ENCODE assay signal across 1 cellular context in the genomic region with DNA sequence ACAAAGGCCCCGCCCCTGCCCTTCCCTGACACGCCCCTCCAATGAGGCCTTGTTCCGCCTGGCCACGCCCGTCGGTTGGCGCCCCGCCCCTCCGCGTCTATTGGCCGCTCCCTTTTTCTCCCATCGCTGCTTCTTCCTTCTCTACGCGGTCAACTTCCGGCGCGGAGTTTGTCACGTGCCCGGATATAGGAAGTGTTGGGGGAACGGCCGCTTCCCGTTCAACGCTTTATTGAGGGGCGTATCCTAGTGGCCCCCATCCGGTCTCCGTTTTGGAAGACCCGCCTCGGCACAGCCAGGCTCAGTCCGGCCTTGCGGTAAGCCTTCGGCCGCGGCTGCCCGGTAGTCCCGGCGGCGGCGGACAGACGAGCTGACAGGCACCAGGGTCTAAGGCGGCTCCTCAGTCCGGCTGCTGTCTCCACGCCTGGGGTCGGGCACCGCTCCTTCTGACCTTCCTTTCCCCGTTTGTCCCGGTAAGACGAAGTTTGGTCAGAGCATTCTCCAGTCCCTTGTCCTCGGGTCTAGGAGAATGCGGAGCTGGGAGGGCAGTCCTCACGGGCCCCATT.
TF ChIP-seq lines count a peak whose summit lies in the region.

A gene with protein sequence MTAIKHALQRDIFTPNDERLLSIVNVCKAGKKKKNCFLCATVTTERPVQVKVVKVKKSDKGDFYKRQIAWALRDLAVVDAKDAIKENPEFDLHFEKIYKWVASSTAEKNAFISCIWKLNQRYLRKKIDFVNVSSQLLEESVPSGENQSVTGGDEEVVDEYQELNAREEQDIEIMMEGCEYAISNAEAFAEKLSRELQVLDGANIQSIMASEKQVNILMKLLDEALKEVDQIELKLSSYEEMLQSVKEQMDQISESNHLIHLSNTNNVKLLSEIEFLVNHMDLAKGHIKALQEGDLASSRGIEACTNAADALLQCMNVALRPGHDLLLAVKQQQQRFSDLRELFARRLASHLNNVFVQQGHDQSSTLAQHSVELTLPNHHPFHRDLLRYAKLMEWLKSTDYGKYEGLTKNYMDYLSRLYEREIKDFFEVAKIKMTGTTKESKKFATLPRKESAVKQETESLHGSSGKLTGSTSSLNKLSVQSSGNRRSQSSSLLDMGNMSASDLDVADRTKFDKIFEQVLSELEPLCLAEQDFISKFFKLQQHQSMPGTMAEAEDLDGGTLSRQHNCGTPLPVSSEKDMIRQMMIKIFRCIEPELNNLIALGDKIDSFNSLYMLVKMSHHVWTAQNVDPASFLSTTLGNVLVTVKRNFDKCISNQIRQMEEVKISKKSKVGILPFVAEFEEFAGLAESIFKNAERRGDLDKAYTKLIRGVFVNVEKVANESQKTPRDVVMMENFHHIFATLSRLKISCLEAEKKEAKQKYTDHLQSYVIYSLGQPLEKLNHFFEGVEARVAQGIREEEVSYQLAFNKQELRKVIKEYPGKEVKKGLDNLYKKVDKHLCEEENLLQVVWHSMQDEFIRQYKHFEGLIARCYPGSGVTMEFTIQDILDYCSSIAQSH (plus strand): TSS at position 165 of the 563 bp plus-strand sequence. CDS start 4,676 bp downstream, outside the sequence.

TF ChIP-seq in HEK293, 187 proteins besides CTCF, POLR2A, EP300 and RAD21 (continued from another document and continues in another):
- TF ChIP-seq, protein P1, sequence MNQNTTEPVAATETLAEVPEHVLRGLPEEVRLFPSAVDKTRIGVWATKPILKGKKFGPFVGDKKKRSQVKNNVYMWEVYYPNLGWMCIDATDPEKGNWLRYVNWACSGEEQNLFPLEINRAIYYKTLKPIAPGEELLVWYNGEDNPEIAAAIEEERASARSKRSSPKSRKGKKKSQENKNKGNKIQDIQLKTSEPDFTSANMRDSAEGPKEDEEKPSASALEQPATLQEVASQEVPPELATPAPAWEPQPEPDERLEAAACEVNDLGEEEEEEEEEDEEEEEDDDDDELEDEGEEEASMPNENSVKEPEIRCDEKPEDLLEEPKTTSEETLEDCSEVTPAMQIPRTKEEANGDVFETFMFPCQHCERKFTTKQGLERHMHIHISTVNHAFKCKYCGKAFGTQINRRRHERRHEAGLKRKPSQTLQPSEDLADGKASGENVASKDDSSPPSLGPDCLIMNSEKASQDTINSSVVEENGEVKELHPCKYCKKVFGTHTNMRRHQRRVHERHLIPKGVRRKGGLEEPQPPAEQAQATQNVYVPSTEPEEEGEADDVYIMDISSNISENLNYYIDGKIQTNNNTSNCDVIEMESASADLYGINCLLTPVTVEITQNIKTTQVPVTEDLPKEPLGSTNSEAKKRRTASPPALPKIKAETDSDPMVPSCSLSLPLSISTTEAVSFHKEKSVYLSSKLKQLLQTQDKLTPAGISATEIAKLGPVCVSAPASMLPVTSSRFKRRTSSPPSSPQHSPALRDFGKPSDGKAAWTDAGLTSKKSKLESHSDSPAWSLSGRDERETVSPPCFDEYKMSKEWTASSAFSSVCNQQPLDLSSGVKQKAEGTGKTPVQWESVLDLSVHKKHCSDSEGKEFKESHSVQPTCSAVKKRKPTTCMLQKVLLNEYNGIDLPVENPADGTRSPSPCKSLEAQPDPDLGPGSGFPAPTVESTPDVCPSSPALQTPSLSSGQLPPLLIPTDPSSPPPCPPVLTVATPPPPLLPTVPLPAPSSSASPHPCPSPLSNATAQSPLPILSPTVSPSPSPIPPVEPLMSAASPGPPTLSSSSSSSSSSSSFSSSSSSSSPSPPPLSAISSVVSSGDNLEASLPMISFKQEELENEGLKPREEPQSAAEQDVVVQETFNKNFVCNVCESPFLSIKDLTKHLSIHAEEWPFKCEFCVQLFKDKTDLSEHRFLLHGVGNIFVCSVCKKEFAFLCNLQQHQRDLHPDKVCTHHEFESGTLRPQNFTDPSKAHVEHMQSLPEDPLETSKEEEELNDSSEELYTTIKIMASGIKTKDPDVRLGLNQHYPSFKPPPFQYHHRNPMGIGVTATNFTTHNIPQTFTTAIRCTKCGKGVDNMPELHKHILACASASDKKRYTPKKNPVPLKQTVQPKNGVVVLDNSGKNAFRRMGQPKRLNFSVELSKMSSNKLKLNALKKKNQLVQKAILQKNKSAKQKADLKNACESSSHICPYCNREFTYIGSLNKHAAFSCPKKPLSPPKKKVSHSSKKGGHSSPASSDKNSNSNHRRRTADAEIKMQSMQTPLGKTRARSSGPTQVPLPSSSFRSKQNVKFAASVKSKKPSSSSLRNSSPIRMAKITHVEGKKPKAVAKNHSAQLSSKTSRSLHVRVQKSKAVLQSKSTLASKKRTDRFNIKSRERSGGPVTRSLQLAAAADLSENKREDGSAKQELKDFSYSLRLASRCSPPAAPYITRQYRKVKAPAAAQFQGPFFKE (tag by site-specific recombination; IDR thresholded peaks at IDR 0.05; ENCODE audit: borderline replicate concordance) = no peak
- TF ChIP-seq ZNF776 (tag by site-specific recombination; IDR thresholded peaks at IDR 0.05; ENCODE audit: borderline replicate concordance) (no peak), KLF8 (tag by site-specific recombination; IDR thresholded peaks at IDR 0.05) (peak; percentile 93), ZNF202 (tag by site-specific recombination; IDR thresholded peaks at IDR 0.05; ENCODE audit: borderline replicate concordance) (no peak), ZNF529 (tag by site-specific recombination; IDR thresholded peaks at IDR 0.05; ENCODE audit: insufficient replicate concordance) (no peak), ZNF837 (tag by site-specific recombination; IDR thresholded peaks at IDR 0.05) (no peak), KLF7 (tag by site-specific recombination; IDR thresholded peaks at IDR 0.05; ENCODE audit: borderline replicate concordance) (no peak), ZNF416 (tag by site-specific recombination; IDR thresholded peaks at IDR 0.05) (no peak), ZNF585B (tag by site-specific recombination; IDR thresholded peaks at IDR 0.05) (no peak), ZNF23 (tag by site-specific recombination; IDR thresholded peaks at IDR 0.05; ENCODE audit: borderline replicate concordance) (no peak), SP2 (tag by site-specific recombination; IDR thresholded peaks at IDR 0.05) (peak; percentile 94), ZNF561 (tag by site-specific recombination; IDR thresholded peaks at IDR 0.05; ENCODE audit: borderline replicate concordance) (no peak), ZNF626 (tag by site-specific recombination; IDR thresholded peaks at IDR 0.05) (no peak), ZNF843 (tag by site-specific recombination; IDR thresholded peaks at IDR 0.05) (no peak), ZNF311 (tag by site-specific recombination; IDR thresholded peaks at IDR 0.05; ENCODE audit: borderline replicate concordance) (no peak), GFI1B (tag by site-specific recombination; IDR thresholded peaks at IDR 0.05) (no peak), SCRT1 (tag by site-specific recombination; IDR thresholded peaks at IDR 0.05; ENCODE audit: borderline replicate concordance) (no peak), ZNF785 (tag by site-specific recombination; IDR thresholded peaks at IDR 0.05) (no peak), SETDB1 (IDR thresholded peaks at IDR 0.05; ENCODE audit: insufficient read length, low read length) (no peak), ZNF555 (tag by site-specific recombination; conservative IDR thresholded peaks at IDR 0.05) (no peak), ZNF266 (tag by site-specific recombination; IDR thresholded peaks at IDR 0.05; ENCODE audit: low read depth) (no peak), ZNF777 (tag by site-specific recombination; IDR thresholded peaks at IDR 0.05; ENCODE audit: borderline replicate concordance) (no peak), SP7 (tag by site-specific recombination; IDR thresholded peaks at IDR 0.05) (0 out of 2 replicates have a peak, but pooled peaks have one; percentile 17), ZNF394 (tag by site-specific recombination; IDR thresholded peaks at IDR 0.05; ENCODE audit: borderline replicate concordance) (0 out of 2 replicates have a peak, but pooled peaks have one; percentile 25), ZBTB8A (tag by site-specific recombination; IDR thresholded peaks at IDR 0.05) (no peak), PRDM1 (tag by site-specific recombination; IDR thresholded peaks at IDR 0.05) (no peak), SP3 (tag by site-specific recombination; IDR thresholded peaks at IDR 0.05) (peak; percentile 92), OSR2 (tag by site-specific recombination; IDR thresholded peaks at IDR 0.05) (no peak), ZNF768 (tag by site-specific recombination; IDR thresholded peaks at IDR 0.05) (no peak), ZNF544 (tag by site-specific recombination; IDR thresholded peaks at IDR 0.05) (no peak), ZNF830 (tag by site-specific recombination; IDR thresholded peaks at IDR 0.05; ENCODE audit: low read depth) (no peak)
- TF ChIP-seq, protein P2, sequence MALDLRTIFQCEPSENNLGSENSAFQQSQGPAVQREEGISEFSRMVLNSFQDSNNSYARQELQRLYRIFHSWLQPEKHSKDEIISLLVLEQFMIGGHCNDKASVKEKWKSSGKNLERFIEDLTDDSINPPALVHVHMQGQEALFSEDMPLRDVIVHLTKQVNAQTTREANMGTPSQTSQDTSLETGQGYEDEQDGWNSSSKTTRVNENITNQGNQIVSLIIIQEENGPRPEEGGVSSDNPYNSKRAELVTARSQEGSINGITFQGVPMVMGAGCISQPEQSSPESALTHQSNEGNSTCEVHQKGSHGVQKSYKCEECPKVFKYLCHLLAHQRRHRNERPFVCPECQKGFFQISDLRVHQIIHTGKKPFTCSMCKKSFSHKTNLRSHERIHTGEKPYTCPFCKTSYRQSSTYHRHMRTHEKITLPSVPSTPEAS (tag by site-specific recombination; IDR thresholded peaks at IDR 0.05) = no peak
- TF ChIP-seq, protein P3, sequence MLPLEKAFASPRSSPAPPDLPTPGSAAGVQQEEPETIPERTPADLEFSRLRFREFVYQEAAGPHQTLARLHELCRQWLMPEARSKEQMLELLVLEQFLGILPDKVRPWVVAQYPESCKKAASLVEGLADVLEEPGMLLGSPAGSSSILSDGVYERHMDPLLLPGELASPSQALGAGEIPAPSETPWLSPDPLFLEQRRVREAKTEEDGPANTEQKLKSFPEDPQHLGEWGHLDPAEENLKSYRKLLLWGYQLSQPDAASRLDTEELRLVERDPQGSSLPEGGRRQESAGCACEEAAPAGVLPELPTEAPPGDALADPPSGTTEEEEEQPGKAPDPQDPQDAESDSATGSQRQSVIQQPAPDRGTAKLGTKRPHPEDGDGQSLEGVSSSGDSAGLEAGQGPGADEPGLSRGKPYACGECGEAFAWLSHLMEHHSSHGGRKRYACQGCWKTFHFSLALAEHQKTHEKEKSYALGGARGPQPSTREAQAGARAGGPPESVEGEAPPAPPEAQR (tag by site-specific recombination; IDR thresholded peaks at IDR 0.05) = no peak
- TF ChIP-seq, protein P4, sequence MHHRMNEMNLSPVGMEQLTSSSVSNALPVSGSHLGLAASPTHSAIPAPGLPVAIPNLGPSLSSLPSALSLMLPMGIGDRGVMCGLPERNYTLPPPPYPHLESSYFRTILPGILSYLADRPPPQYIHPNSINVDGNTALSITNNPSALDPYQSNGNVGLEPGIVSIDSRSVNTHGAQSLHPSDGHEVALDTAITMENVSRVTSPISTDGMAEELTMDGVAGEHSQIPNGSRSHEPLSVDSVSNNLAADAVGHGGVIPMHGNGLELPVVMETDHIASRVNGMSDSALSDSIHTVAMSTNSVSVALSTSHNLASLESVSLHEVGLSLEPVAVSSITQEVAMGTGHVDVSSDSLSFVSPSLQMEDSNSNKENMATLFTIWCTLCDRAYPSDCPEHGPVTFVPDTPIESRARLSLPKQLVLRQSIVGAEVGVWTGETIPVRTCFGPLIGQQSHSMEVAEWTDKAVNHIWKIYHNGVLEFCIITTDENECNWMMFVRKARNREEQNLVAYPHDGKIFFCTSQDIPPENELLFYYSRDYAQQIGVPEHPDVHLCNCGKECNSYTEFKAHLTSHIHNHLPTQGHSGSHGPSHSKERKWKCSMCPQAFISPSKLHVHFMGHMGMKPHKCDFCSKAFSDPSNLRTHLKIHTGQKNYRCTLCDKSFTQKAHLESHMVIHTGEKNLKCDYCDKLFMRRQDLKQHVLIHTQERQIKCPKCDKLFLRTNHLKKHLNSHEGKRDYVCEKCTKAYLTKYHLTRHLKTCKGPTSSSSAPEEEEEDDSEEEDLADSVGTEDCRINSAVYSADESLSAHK (tag by site-specific recombination; IDR thresholded peaks at IDR 0.05) = no peak
- TF ChIP-seq, protein P5, sequence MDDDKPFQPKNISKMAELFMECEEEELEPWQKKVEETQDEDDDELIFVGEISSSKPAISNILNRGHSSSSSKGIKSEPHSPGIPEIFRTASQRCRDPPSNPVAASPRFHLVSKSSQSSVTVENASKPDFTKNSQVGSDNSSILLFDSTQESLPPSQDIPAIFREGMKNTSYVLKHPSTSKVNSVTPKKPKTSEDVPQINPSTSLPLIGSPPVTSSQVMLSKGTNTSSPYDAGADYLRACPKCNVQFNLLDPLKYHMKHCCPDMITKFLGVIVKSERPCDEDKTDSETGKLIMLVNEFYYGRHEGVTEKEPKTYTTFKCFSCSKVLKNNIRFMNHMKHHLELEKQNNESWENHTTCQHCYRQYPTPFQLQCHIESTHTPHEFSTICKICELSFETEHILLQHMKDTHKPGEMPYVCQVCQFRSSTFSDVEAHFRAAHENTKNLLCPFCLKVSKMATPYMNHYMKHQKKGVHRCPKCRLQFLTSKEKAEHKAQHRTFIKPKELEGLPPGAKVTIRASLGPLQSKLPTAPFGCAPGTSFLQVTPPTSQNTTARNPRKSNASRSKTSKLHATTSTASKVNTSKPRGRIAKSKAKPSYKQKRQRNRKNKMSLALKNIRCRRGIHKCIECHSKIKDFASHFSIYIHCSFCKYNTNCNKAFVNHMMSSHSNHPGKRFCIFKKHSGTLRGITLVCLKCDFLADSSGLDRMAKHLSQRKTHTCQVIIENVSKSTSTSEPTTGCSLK (tag by site-specific recombination; IDR thresholded peaks at IDR 0.05) = no peak
- TF ChIP-seq, protein P6, sequence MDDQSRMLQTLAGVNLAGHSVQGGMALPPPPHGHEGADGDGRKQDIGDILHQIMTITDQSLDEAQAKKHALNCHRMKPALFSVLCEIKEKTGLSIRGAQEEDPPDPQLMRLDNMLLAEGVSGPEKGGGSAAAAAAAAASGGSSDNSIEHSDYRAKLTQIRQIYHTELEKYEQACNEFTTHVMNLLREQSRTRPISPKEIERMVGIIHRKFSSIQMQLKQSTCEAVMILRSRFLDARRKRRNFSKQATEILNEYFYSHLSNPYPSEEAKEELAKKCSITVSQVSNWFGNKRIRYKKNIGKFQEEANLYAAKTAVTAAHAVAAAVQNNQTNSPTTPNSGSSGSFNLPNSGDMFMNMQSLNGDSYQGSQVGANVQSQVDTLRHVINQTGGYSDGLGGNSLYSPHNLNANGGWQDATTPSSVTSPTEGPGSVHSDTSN (CRISPR knock-in tag; IDR thresholded peaks at IDR 0.05) = no peak
- TF ChIP-seq, protein P7, sequence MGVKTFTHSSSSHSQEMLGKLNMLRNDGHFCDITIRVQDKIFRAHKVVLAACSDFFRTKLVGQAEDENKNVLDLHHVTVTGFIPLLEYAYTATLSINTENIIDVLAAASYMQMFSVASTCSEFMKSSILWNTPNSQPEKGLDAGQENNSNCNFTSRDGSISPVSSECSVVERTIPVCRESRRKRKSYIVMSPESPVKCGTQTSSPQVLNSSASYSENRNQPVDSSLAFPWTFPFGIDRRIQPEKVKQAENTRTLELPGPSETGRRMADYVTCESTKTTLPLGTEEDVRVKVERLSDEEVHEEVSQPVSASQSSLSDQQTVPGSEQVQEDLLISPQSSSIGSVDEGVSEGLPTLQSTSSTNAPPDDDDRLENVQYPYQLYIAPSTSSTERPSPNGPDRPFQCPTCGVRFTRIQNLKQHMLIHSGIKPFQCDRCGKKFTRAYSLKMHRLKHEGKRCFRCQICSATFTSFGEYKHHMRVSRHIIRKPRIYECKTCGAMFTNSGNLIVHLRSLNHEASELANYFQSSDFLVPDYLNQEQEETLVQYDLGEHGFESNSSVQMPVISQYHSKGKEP (tag by site-specific recombination; IDR thresholded peaks at IDR 0.05) = no peak
